In genomic region chr17:38257013-38257621, GRCh38 we compare ENCODE assay signal across 8 cellular contexts. TPM values are rescaled to one million over a fixed set of nuclear protein-coding genes. Genes with fewer than 3 reads are reported as not detected.
DNase-seq lines count a peak whose midpoint lies in the region; FAIRE-seq and TF ChIP-seq lines count a peak whose summit lies in the region.
"Not testable (repeated sequence)": the region's sequence is repeated elsewhere in the genome, so short reads cannot be mapped to it uniquely, and the experiment has no call there.

No MANE protein-coding gene starts in this region.

- DNase-seq in G401 (ENCODE audit: low spot score) (peak; percentile 81), MV-4-11 (lab: John Stamatoyannopoulos, UW) (peak; percentile 61), SK-N-DZ (ENCODE audit: low spot score) (peak; percentile 80), frontal cortex (ENCODE audit: low spot score in 2 of 2) (peak; percentile 80 to 86)
- DNase-seq in activated naive CD4-positive, alpha-beta T cell treated with Interleukin-2 at 50 U/mL for 16 hours, result peak; percentile 81

- peak overlapping the region in 1 of 2 donors; percentile 51 for H3K9ac ChIP-seq in stomach smooth muscle (ENCODE audit: low read length in 2 of 2)

- in situ Hi-C loops in G401 (cut with HindIII; ENCODE audit: low sequenced_read_pairs), result not testable (repeated sequence)

- not testable (repeated sequence) for H3K27me3 ChIP-seq in neutrophil; stomach smooth muscle (ENCODE audit: control insufficient read depth in 1 of 2, insufficient read depth in 2 of 2, low read length in 2 of 2)

- CTCF ChIA-PET in HEK293 (lab: Yijun Ruan, JAX), result not testable (repeated sequence)

- not testable (repeated sequence) for H3K36me3 ChIP-seq in HEK293 (ENCODE audit: control insufficient read depth in 2 of 2, insufficient read depth in 1 of 2, low read length in 2 of 2); neutrophil; stomach smooth muscle (ENCODE audit: control insufficient read depth in 2 of 2, insufficient read depth in 2 of 2, low read length in 2 of 2)

- H3K4me1 ChIP-seq in HEK293 (ENCODE audit: control insufficient read depth, insufficient read depth, low read length); stomach smooth muscle (ENCODE audit: control insufficient read depth, insufficient read depth, low read length): not testable (repeated sequence)
- peaks cover 9 to 16% of the 10 kb centered on the region in 2 experiments for H3K4me1 ChIP-seq in neutrophil (ENCODE audit: control insufficient read depth in 1 of 2, insufficient read depth in 1 of 2, low read depth in 1 of 2, low read length in 1 of 2)

- not testable (repeated sequence) for FAIRE-seq in frontal cortex (lab: Jason Lieb, UNC)

- H3K4me3 ChIP-seq in HEK293 (ENCODE audit: low read depth, low read length) (peak overlapping the region; percentile 41), neutrophil (ENCODE audit: low read depth in 1 of 2, low read length in 1 of 2) (peak overlapping the region; percentile 59 to 60), stomach smooth muscle (ENCODE audit: low read length in 2 of 2) (peak overlapping the region in 1 of 2 donors; percentile 63)

- H3K9me3 ChIP-seq in HEK293 (ENCODE audit: control insufficient read depth, insufficient read depth, low read depth, low read length); neutrophil; stomach smooth muscle (ENCODE audit: control insufficient read depth in 2 of 2, low read length in 2 of 2): not testable (repeated sequence)

- peak overlapping the region; percentile 41; the same call in 1 of the 2 replicates for H3K27ac ChIP-seq in HEK293 (ENCODE audit: extremely low read depth, low read depth, low read length)
- peak overlapping the region; percentile 84 for H3K27ac ChIP-seq in neutrophil
- H3K27ac ChIP-seq in stomach smooth muscle (ENCODE audit: low read length), result peak overlapping the region; percentile 41

- POLR2A ChIA-PET in HEK293 (lab: Yijun Ruan, JAX), result interaction anchor here (0.6 to 1.5 kb wide), 2 partner anchors 40 to 585 kb away, joined by 4 to 6 read pairs; partner anchors contain the start of gene MRPL45

- TF ChIP-seq CTCF in HEK293 (tag by site-specific recombination; IDR thresholded peaks at IDR 0.05); neutrophil (IDR thresholded peaks at IDR 0.05): not testable (repeated sequence)

TF ChIP-seq in HEK293, 187 proteins besides CTCF, POLR2A, EP300 and RAD21:
- TF ChIP-seq ZFHX2 (tag by site-specific recombination; conservative IDR thresholded peaks at IDR 0.05), result peak; percentile 30; the same call in 1 of the 2 replicates
- TF ChIP-seq ZNF398 (tag by site-specific recombination; IDR thresholded peaks at IDR 0.05), result peak; percentile 60; the same call in 1 of the 2 replicates
- peak; percentile 42; the same call in 1 of the 2 replicates for TF ChIP-seq EGR2 (tag by site-specific recombination; IDR thresholded peaks at IDR 0.05; ENCODE audit: low read depth)
- peak; percentile 25; the same call in 1 of the 2 replicates for TF ChIP-seq SP2 (tag by site-specific recombination; IDR thresholded peaks at IDR 0.05)
- peak; percentile 88 for TF ChIP-seq ZBTB8A (tag by site-specific recombination; IDR thresholded peaks at IDR 0.05)
- peak; percentile 35 for TF ChIP-seq ZBTB26 (tag by site-specific recombination; optimal IDR thresholded peaks at IDR 0.05)
- peak; percentile 62 for TF ChIP-seq ZNF341 (tag by site-specific recombination; IDR thresholded peaks at IDR 0.05; ENCODE audit: low read depth)

RNA-seq across cellular contexts. Expression of gene MRPL45, which starts 39.9 kb away (rescaled TPM):
- 81.2 and 90.6 TPM in 2 replicates for total RNA-seq in G401 (2014; rRNA removed; shearing (Covaris generic))
- polyA plus RNA-seq in SK-N-DZ (2014; cell fraction: cytosol; rRNA removed), result 57.9 and 64.5 TPM in 2 replicates
- polyA plus RNA-seq in SK-N-DZ (2014; cell fraction: nucleus; rRNA removed), result 29.4 and 32.0 TPM in 2 replicates
- 36.3 TPM for total RNA-seq in frontal cortex
